ENCODE assay signal across 13 cellular contexts in the genomic region with DNA sequence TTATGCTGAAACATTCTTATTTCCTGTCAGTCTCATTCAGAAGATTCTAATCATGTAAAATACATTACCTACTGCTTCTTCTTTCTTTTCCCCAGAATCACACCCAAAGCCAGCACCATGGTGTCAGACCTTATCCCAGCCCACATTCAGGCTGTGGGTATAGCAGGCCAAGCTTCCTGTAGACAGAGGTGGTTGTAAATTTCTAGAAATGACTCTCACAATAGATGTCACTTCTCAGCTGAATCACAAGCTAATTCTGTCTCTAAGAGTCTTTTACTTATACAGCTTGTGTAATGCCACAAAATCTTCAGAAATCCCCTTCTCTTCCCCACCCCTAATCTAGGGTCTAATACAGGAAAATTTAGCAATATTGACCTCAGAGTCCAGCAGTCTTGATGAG.
DNase-seq lines count a peak whose midpoint lies in the region; ATAC-seq and TF ChIP-seq lines count a peak whose summit lies in the region.
"Had no signal": no experiment of that assay in that cellular context is flagged by ENCODE, and none has a peak within 500 bp of the region (broad histone marks: within the 10 kb centered on the region; RNA-seq: fewer than 3 reads in every experiment).

No MANE protein-coding gene starts in this region.

- H3K27me3 ChIP-seq in MG63, result no peaks in the 10 kb centered on the region

- no peaks in the 10 kb centered on the region for H3K36me3 ChIP-seq in MG63

- no peak overlapping the region for H3K4me3 ChIP-seq in MG63
- H3K4me3 ChIP-seq: PC-9 had no signal

- H3K4me1 Mint-ChIP-seq in natural killer cell treated with Interleukin-12 subunit alpha and Interleukin-12 subunit beta and Interleukin-15 and Interleukin-18, amount 100 ng/mL, for 72 hours (ENCODE audit: low read depth in 2 of 2), result peaks cover 0 to 7% of the 10 kb centered on the region in 2 donors
- no peaks in the 10 kb centered on the region for H3K4me1 Mint-ChIP-seq in natural killer cell
- peaks cover 14 to 24% of the 10 kb centered on the region in 2 donors for H3K4me1 Mint-ChIP-seq in stimulated activated naive B cell treated with anti-CD40 and anti-IgM and Interleukin-4, amounts not matched to agents 10 μg/mL and 1 μg/mL and 100 μg/mL, for 72 hours
- H3K4me1 Mint-ChIP-seq: activated naive CD8-positive, alpha-beta T cell treated with anti-CD3 and anti-CD28 coated beads, Interleukin-2, amount 50 U/mL, for 24 hours; stimulated activated naive CD8-positive, alpha-beta T cell treated with anti-CD3 and anti-CD28 coated beads, Interleukin-15, amount 100 ng/mL, for 72 hours had no signal

- no peak overlapping the region for H3K27ac Mint-ChIP-seq in natural killer cell treated with Interleukin-12 subunit alpha and Interleukin-12 subunit beta and Interleukin-15 and Interleukin-18, amount 100 ng/mL, for 72 hours
- H3K27ac Mint-ChIP-seq in natural killer cell, result no peak overlapping the region
- no peak overlapping the region for H3K27ac Mint-ChIP-seq in stimulated activated naive B cell treated with anti-CD40 and anti-IgM and Interleukin-4, amounts not matched to agents 10 μg/mL and 1 μg/mL and 100 μg/mL, for 72 hours
- H3K27ac Mint-ChIP-seq: activated naive CD8-positive, alpha-beta T cell treated with anti-CD3 and anti-CD28 coated beads, Interleukin-2, amount 50 U/mL, for 24 hours; T-helper 2 cell treated with Interferon-gamma antibody and Interleukin-4, amounts not matched to agents 5 μg/mL and 100 μg/mL, for 36 hours had no signal

- intact Hi-C loops in natural killer cell (cut with micrococcal nuclease), result no loop called here

- peak overlapping the region; percentile 5 for H3K4me3 Mint-ChIP-seq in natural killer cell treated with Interleukin-12 subunit alpha and Interleukin-12 subunit beta and Interleukin-15 and Interleukin-18, amount 100 ng/mL, for 72 hours
- H3K4me3 Mint-ChIP-seq in natural killer cell, result no peak overlapping the region
- peak overlapping the region in 1 of 2 donors; percentile 14 for H3K4me3 Mint-ChIP-seq in stimulated activated naive B cell treated with anti-CD40 and anti-IgM and Interleukin-4, amounts not matched to agents 10 μg/mL and 1 μg/mL and 100 μg/mL, for 72 hours
- H3K4me3 Mint-ChIP-seq: activated naive CD8-positive, alpha-beta T cell treated with anti-CD3 and anti-CD28 coated beads, Interleukin-2, amount 50 U/mL, for 24 hours; stimulated activated naive CD8-positive, alpha-beta T cell treated with anti-CD3 and anti-CD28 coated beads, Interleukin-15, amount 100 ng/mL, for 72 hours; T-helper 2 cell treated with Interferon-gamma antibody and Interleukin-4, amounts not matched to agents 5 μg/mL and 100 μg/mL, for 36 hours had no signal

- no peak for DNase-seq in natural killer cell treated with Interleukin-12 subunit alpha and Interleukin-12 subunit beta and Interleukin-15 and Interleukin-18, amount 100 ng/mL, for 72 hours (ENCODE audit: low spot score)
- DNase-seq in natural killer cell, result no peak
- peak; percentile 50 for DNase-seq in stimulated activated naive B cell treated with anti-CD40 and anti-IgM and Interleukin-4, amounts not matched to agents 10 μg/mL and 1 μg/mL and 100 μg/mL, for 72 hours
- DNase-seq in MG63, result no peak
- no peak for DNase-seq in NCI-H446 (lab: John Stamatoyannopoulos, UW)
- no peak for DNase-seq in SKM-1 treated with dmso at 0.1 percent for 144 hours (lab: John Stamatoyannopoulos, UW; ENCODE audit: unreplicated experiment)
- DNase-seq: activated naive CD8-positive, alpha-beta T cell treated with anti-CD3 and anti-CD28 coated beads, Interleukin-2, amount 50 U/mL, for 24 hours; NCI-H2081; PC-9; stimulated activated naive CD8-positive, alpha-beta T cell treated with anti-CD3 and anti-CD28 coated beads, Interleukin-15, amount 100 ng/mL, for 72 hours had no signal

- peak; percentile 60 to 93 for ATAC-seq in natural killer cell treated with Interleukin-12 subunit alpha and Interleukin-12 subunit beta and Interleukin-15 and Interleukin-18, amount 100 ng/mL, for 72 hours
- ATAC-seq in natural killer cell (no peak), GM21786 (IDR thresholded peaks at IDR 0.05; ENCODE audit: unreplicated experiment) (peak; percentile 94), HG03159 (IDR thresholded peaks at IDR 0.05; ENCODE audit: unreplicated experiment) (peak; percentile 91)
- ATAC-seq in stimulated activated naive B cell treated with anti-CD40 and anti-IgM and Interleukin-4, amounts not matched to agents 10 μg/mL and 1 μg/mL and 100 μg/mL, for 72 hours (replicated peaks), result peak; percentile 98 to 99
- ATAC-seq: activated naive CD8-positive, alpha-beta T cell treated with anti-CD3 and anti-CD28 coated beads, Interleukin-2, amount 50 U/mL, for 24 hours; stimulated activated naive CD8-positive, alpha-beta T cell treated with anti-CD3 and anti-CD28 coated beads, Interleukin-15, amount 100 ng/mL, for 72 hours had no signal

- H3K9me3 ChIP-seq in MG63, result no peaks in the 10 kb centered on the region

- no peak for TF ChIP-seq CTCF in natural killer cell (IDR thresholded peaks at IDR 0.05)

- no peaks in the 10 kb centered on the region for H3K36me3 Mint-ChIP-seq in natural killer cell treated with Interleukin-12 subunit alpha and Interleukin-12 subunit beta and Interleukin-15 and Interleukin-18, amount 100 ng/mL, for 72 hours
- H3K36me3 Mint-ChIP-seq in natural killer cell, result no peaks in the 10 kb centered on the region
- H3K36me3 Mint-ChIP-seq in stimulated activated naive B cell treated with anti-CD40 and anti-IgM and Interleukin-4, amounts not matched to agents 10 μg/mL and 1 μg/mL and 100 μg/mL, for 72 hours, result no peaks in the 10 kb centered on the region

- H3K27me3 Mint-ChIP-seq in natural killer cell treated with Interleukin-12 subunit alpha and Interleukin-12 subunit beta and Interleukin-15 and Interleukin-18, amount 100 ng/mL, for 72 hours, result no peaks in the 10 kb centered on the region
- H3K27me3 Mint-ChIP-seq in natural killer cell (ENCODE audit: low read depth in 2 of 2), result no peaks in the 10 kb centered on the region
- H3K27me3 Mint-ChIP-seq in stimulated activated naive B cell treated with anti-CD40 and anti-IgM and Interleukin-4, amounts not matched to agents 10 μg/mL and 1 μg/mL and 100 μg/mL, for 72 hours, result peaks cover 0 to 4% of the 10 kb centered on the region in 2 donors
- H3K27me3 Mint-ChIP-seq: activated naive CD8-positive, alpha-beta T cell treated with anti-CD3 and anti-CD28 coated beads, Interleukin-2, amount 50 U/mL, for 24 hours; stimulated activated naive CD8-positive, alpha-beta T cell treated with anti-CD3 and anti-CD28 coated beads, Interleukin-15, amount 100 ng/mL, for 72 hours had no signal

- peaks cover 9% of the 10 kb centered on the region for H3K9me3 Mint-ChIP-seq in natural killer cell treated with Interleukin-12 subunit alpha and Interleukin-12 subunit beta and Interleukin-15 and Interleukin-18, amount 100 ng/mL, for 72 hours
- H3K9me3 Mint-ChIP-seq in natural killer cell, result peaks cover 2 to 4% of the 10 kb centered on the region in 2 donors
- H3K9me3 Mint-ChIP-seq in stimulated activated naive B cell treated with anti-CD40 and anti-IgM and Interleukin-4, amounts not matched to agents 10 μg/mL and 1 μg/mL and 100 μg/mL, for 72 hours, result no peaks in the 10 kb centered on the region
- H3K9me3 Mint-ChIP-seq: activated naive CD8-positive, alpha-beta T cell treated with anti-CD3 and anti-CD28 coated beads, Interleukin-2, amount 50 U/mL, for 24 hours had no signal

Comparison
In these comparisons a context has a peak if more than half of its experiments do, and no peak if none do; other contexts are left out.
1. ATAC-seq: peak in natural killer cell treated with Interleukin-12 subunit alpha and Interleukin-12 subunit beta and Interleukin-15 and Interleukin-18, amount 100 ng/mL, for 72 hours (2 of 2), GM21786 (single experiment), HG03159 (single experiment) and stimulated activated naive B cell treated with anti-CD40 and anti-IgM and Interleukin-4, amounts not matched to agents 10 μg/mL and 1 μg/mL and 100 μg/mL, for 72 hours (2 of 2); none in natural killer cell (0 of 3).